17 cellular contexts compared by ENCODE assay signal in genomic region chr15:25797511-25798206, GRCh38.
DNase-seq lines count a peak whose midpoint lies in the region; ATAC-seq, FAIRE-seq and TF ChIP-seq lines count a peak whose summit lies in the region.
"Had no signal": no experiment of that assay in that cellular context is flagged by ENCODE, and none has a peak within 500 bp of the region (broad histone marks: within the 10 kb centered on the region; RNA-seq: fewer than 3 reads in every experiment).

No MANE protein-coding gene starts in this region.

- peak overlapping the region; percentile 93 to 99 (median 97) for H3K4me2 ChIP-seq in BLaER1 treated with 17β-estradiol and CSF1 and Interleukin-3, amounts not matched to agents 10 nM and 100 nM
- H3K4me2 ChIP-seq in OCI-LY7 (ENCODE audit: low read length): 0 out of 2 replicates have a peak overlapping the region, but pooled peaks have one; percentile 5

- no TSS peak for BruUV-seq in OCI-LY7 (replicated peaks; lab: Mats Ljungman, UMichigan)

- peak overlapping the region in 5 of 10 experiments; percentile 46 to 59 (median 54); a peak in 8 of 20 replicates for H3K4me3 ChIP-seq in BLaER1 treated with 17β-estradiol and CSF1 and Interleukin-3, amounts not matched to agents 10 nM and 100 nM
- H3K4me3 ChIP-seq in OCI-LY7 (ENCODE audit: low read depth, low read length, poor library complexity, severe bottlenecking) (no peak overlapping the region), gastroesophageal sphincter (peak overlapping the region in 1 of 2 donors; percentile 9), sigmoid colon (no peak overlapping the region)
- H3K4me3 ChIP-seq: left lung had no signal

- H2AFZ ChIP-seq in OCI-LY7 (ENCODE audit: low read length): 0 out of 2 replicates have a peak overlapping the region, but pooled peaks have one; percentile 33

- H3K4me1 ChIP-seq in BLaER1 treated with 17β-estradiol and CSF1 and Interleukin-3, amounts not matched to agents 10 nM and 100 nM: peaks cover 65 to 100% (median 100%) of the 10 kb centered on the region in 10 experiments
- H3K4me1 ChIP-seq in OCI-LY7 (ENCODE audit: insufficient read depth, low read length, poor library complexity, severe bottlenecking): peaks cover 75% of the 10 kb centered on the region
- H3K4me1 ChIP-seq in gastroesophageal sphincter: peaks cover 8 to 84% (median 22%) of the 10 kb centered on the region in 3 donors
- H3K4me1 ChIP-seq in sigmoid colon: peaks cover 0 to 25% (median 16%) of the 10 kb centered on the region in 4 donors

- H3K27me3 ChIP-seq in BLaER1 treated with 17β-estradiol and CSF1 and Interleukin-3, amounts not matched to agents 10 nM and 100 nM: peaks cover 0 to 86% (median 0%) of the 10 kb centered on the region in 11 experiments; a peak in 6 of 22 replicates
- H3K27me3 ChIP-seq in gastroesophageal sphincter: no peaks in the 10 kb centered on the region
- H3K27me3 ChIP-seq in sigmoid colon: no peaks in the 10 kb centered on the region
- H3K27me3 ChIP-seq: left lung had no signal

- POLR2A ChIA-PET in OCI-LY7 (lab: Charles Lee): interaction anchor here (0.6 to 0.7 kb wide), 2 partner anchors 57 to 1420 kb away, joined by 3 to 5 read pairs; no protein-coding TSS in a partner anchor

- peaks cover 0 to 37% (median 5%) of the 10 kb centered on the region in 11 experiments; a peak in 7 of 22 replicates for H4K20me1 ChIP-seq in BLaER1 treated with 17β-estradiol and CSF1 and Interleukin-3, amounts not matched to agents 10 nM and 100 nM
- H4K20me1 ChIP-seq in OCI-LY7 (ENCODE audit: insufficient read depth, low read length): no peaks in the 10 kb centered on the region

- H3K36me3 ChIP-seq in BLaER1 treated with 17β-estradiol and CSF1 and Interleukin-3, amounts not matched to agents 10 nM and 100 nM: no peaks in the 10 kb centered on the region
- H3K36me3 ChIP-seq in OCI-LY7 (ENCODE audit: insufficient read depth, low read length): no peaks in the 10 kb centered on the region
- peaks cover 0 to 6% of the 10 kb centered on the region in 2 donors for H3K36me3 ChIP-seq in gastroesophageal sphincter
- H3K36me3 ChIP-seq in sigmoid colon: no peaks in the 10 kb centered on the region
- H3K36me3 ChIP-seq: left lung had no signal

- intact Hi-C loops in OCI-LY7 (cut with micrococcal nuclease; ENCODE audit: unreplicated experiment): no loop called here
- intact Hi-C loops in sigmoid colon (cut with DNase I): no loop called here

- TF ChIP-seq CTCF in OCI-LY7 (conservative IDR thresholded peaks at IDR 0.05; ENCODE audit: low read length) (no peak), gastroesophageal sphincter (IDR thresholded peaks at IDR 0.05) (no peak), sigmoid colon (IDR thresholded peaks at IDR 0.05) (no peak)

- no peaks in the 10 kb centered on the region for H3K79me2 ChIP-seq in OCI-LY7 (ENCODE audit: insufficient read depth, low read depth, low read length)

- DNase-seq in OCI-LY7 (ENCODE audit: low spot score): no peak
- DNase-seq in sigmoid colon: no peak
- no peak for DNase-seq in urothelium cell line (ENCODE audit: low spot score)
- DNase-seq in SK-N-DZ (ENCODE audit: low spot score): no peak
- DNase-seq in amygdala (lab: John Stamatoyannopoulos, UW): no peak
- no peak for DNase-seq in CD1c-positive myeloid dendritic cell (ENCODE audit: extremely low spot score)
- DNase-seq: activated CD4-positive, alpha-beta T cell treated with anti-CD3 and anti-CD28 coated beads, Interleukin-2, amount 10 ng/mL, durations not matched to agents 7 days and 5 days; activated gamma-delta T cell; GOT3; hippocampal formation; KG1; NCI-H1694; NCI-H526 treated with DMSO at 0.1 percent for 48 hours had no signal

- FAIRE-seq in urothelium cell line (lab: Jason Lieb, UNC): no peak
- FAIRE-seq: endothelial cell of umbilical vein had no signal

- TF ChIP-seq EP300 in gastroesophageal sphincter (IDR thresholded peaks at IDR 0.05): no peak
- no peak for TF ChIP-seq EP300 in sigmoid colon (IDR thresholded peaks at IDR 0.05)

- H3K9ac ChIP-seq in BLaER1 treated with 17β-estradiol and CSF1 and Interleukin-3, amounts not matched to agents 10 nM and 100 nM: peak overlapping the region in 8 of 11 experiments; percentile 22 to 73 (median 64); a peak in 13 of 22 replicates

- H3K27ac ChIP-seq in BLaER1 treated with 17β-estradiol and CSF1 and Interleukin-3, amounts not matched to agents 10 nM and 100 nM: peak overlapping the region in 8 of 11 experiments; percentile 36 to 82 (median 72); a peak in 15 of 22 replicates
- H3K27ac ChIP-seq in OCI-LY7 (ENCODE audit: low read depth, low read length, poor library complexity, severe bottlenecking) (no peak overlapping the region), gastroesophageal sphincter (peak overlapping the region; percentile 79 to 96 (median 87)), sigmoid colon (peak overlapping the region; percentile 45 to 83 (median 66))
- H3K27ac ChIP-seq: left lung had no signal

- CTCF ChIA-PET in OCI-LY7 (lab: Charles Lee; ENCODE audit: unreplicated experiment): no interaction called here

- peak; percentile 26 for ATAC-seq in gastroesophageal sphincter
- ATAC-seq: left lung had no signal

- H3K9me2 ChIP-seq in OCI-LY7 (ENCODE audit: insufficient read depth, low read length): no peaks in the 10 kb centered on the region

- no peaks in the 10 kb centered on the region for H3K9me3 ChIP-seq in BLaER1 treated with 17β-estradiol and CSF1 and Interleukin-3, amounts not matched to agents 10 nM and 100 nM (replicated peaks in 1 of 11)
- no peaks in the 10 kb centered on the region for H3K9me3 ChIP-seq in OCI-LY7 (ENCODE audit: low read length)
- H3K9me3 ChIP-seq in gastroesophageal sphincter: no peaks in the 10 kb centered on the region
- no peaks in the 10 kb centered on the region for H3K9me3 ChIP-seq in sigmoid colon
- H3K9me3 ChIP-seq: left lung had no signal

- TF ChIP-seq POLR2A in gastroesophageal sphincter (IDR thresholded peaks at IDR 0.05) (no peak), sigmoid colon (IDR thresholded peaks at IDR 0.05) (no peak)

- WGBS in gastroesophageal sphincter (ENCODE audit: low coverage in 1 of 2), 2 donors: 22 to 36% methylated on average over 3 to 6 of the region's 10 CpGs
- 70 to 71% methylated on average over 10 of the region's 10 CpGs for WGBS in sigmoid colon, 2 donors
